Comparison of ENCODE assay signal across 17 cellular contexts in the genomic region with DNA sequence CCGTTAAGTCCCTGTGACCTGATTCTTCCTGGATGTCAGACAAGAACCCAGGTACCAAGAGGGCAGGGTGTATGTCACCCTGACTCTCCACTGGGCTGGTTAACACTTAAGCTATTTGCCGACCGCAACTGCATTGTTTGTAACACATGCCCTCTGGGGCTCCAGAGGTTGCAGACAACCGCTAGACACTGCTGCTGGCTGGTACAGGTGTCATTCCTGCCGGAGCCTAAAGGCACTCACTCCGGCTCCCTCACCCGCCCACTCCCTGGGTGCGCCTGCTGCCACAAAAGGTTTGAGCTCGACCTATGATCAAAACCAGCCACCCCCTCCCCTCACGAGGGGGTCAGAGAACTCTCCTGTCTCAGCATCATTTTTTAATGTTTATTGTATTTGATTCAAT.
A peak's percentile ranks its signal among the peaks of the same experiment; 100 is the strongest.
DNase-seq lines count a peak whose midpoint lies in the region; ATAC-seq and TF ChIP-seq lines count a peak whose summit lies in the region.
"Had no signal": no experiment of that assay in that cellular context is flagged by ENCODE, and none has a peak within 500 bp of the region (broad histone marks: within the 10 kb centered on the region; RNA-seq: fewer than 3 reads in every experiment).

No MANE protein-coding gene starts in this region.

- no peak for TF ChIP-seq CTCF in WTC11 (IDR thresholded peaks at IDR 0.05)

- H3K36me3 Mint-ChIP-seq in WTC11 = no peaks in the 10 kb centered on the region
- H3K36me3 Mint-ChIP-seq in activated CD4-positive, alpha-beta memory T cell treated with anti-CD3 and anti-CD28 coated beads, Interleukin-2, amount 10 ng/mL, durations not matched to agents 7 days and 5 days (ENCODE audit: low read depth) = no peaks in the 10 kb centered on the region

- no peak overlapping the region for H3K27ac Mint-ChIP-seq in WTC11
- H3K27ac Mint-ChIP-seq in activated CD4-positive, alpha-beta memory T cell treated with anti-CD3 and anti-CD28 coated beads, Interleukin-2, amount 10 ng/mL, durations not matched to agents 7 days and 5 days = no peak overlapping the region

- no peaks in the 10 kb centered on the region for H3K9me3 Mint-ChIP-seq in WTC11
- H3K9me3 Mint-ChIP-seq in activated CD4-positive, alpha-beta memory T cell treated with anti-CD3 and anti-CD28 coated beads, Interleukin-2, amount 10 ng/mL, durations not matched to agents 7 days and 5 days = peaks cover 5% of the 10 kb centered on the region

- H3K4me3 Mint-ChIP-seq in WTC11 = no peak overlapping the region
- H3K4me3 Mint-ChIP-seq in activated CD4-positive, alpha-beta memory T cell treated with anti-CD3 and anti-CD28 coated beads, Interleukin-2, amount 10 ng/mL, durations not matched to agents 7 days and 5 days = no peak overlapping the region

- peaks cover 35% of the 10 kb centered on the region for H3K4me1 Mint-ChIP-seq in WTC11
- no peaks in the 10 kb centered on the region for H3K4me1 Mint-ChIP-seq in activated CD4-positive, alpha-beta memory T cell treated with anti-CD3 and anti-CD28 coated beads, Interleukin-2, amount 10 ng/mL, durations not matched to agents 7 days and 5 days

- CTCF ChIA-PET in WTC11 (lab: Charles Lee) = no interaction called here
- CTCF ChIA-PET in activated CD4-positive, alpha-beta memory T cell treated with anti-CD3 and anti-CD28 coated beads, Interleukin-2, amount 10 ng/mL, durations not matched to agents 7 days and 5 days (lab: Charles Lee) = no interaction called here

- ATAC-seq in WTC11 = peak; percentile 98
- no peak for ATAC-seq in HG03095 (IDR thresholded peaks at IDR 0.05; ENCODE audit: unreplicated experiment)
- ATAC-seq: HepG2 had no signal

- DNase-seq in NCI-H748 (lab: John Stamatoyannopoulos, UW; ENCODE audit: unreplicated experiment) (peak; percentile 27), NCI-H748 treated with DMSO at 0.1 percent for 48 hours (lab: John Stamatoyannopoulos, UW) (no peak), WTC11 (ENCODE audit: low spot score) (peak; percentile 33), iPS-NIHi7 (ENCODE audit: extremely low spot score) (peak; percentile 14), renal cortical epithelial cell (ENCODE audit: low read depth) (peak; percentile 17), NCI-H510A (lab: John Stamatoyannopoulos, UW) (no peak)
- no peak for DNase-seq in activated CD4-positive, alpha-beta memory T cell treated with anti-CD3 and anti-CD28 coated beads, Interleukin-2, amount 10 ng/mL, durations not matched to agents 7 days and 5 days
- DNase-seq: Caco-2, GDM1, Karpas-422, MM.1S, NCI-H1105 treated with DMSO at 0.1 percent for 48 hours, NCI-H2029, NCI-H345, SHP77 treated with DMSO at 0.1 percent for 48 hours had no signal

- POLR2A ChIA-PET in WTC11 (lab: Charles Lee) = no interaction called here
- POLR2A ChIA-PET in activated CD4-positive, alpha-beta memory T cell treated with anti-CD3 and anti-CD28 coated beads, Interleukin-2, amount 10 ng/mL, durations not matched to agents 7 days and 5 days (lab: Charles Lee) = no interaction called here

- no peaks in the 10 kb centered on the region for H3K27me3 Mint-ChIP-seq in WTC11 (ENCODE audit: low read depth)
- H3K27me3 Mint-ChIP-seq in activated CD4-positive, alpha-beta memory T cell treated with anti-CD3 and anti-CD28 coated beads, Interleukin-2, amount 10 ng/mL, durations not matched to agents 7 days and 5 days = no peaks in the 10 kb centered on the region

TF ChIP-seq in WTC11, 78 proteins besides CTCF, POLR2A, EP300 and RAD21:
- TF ChIP-seq ATF1 (CRISPR knock-in tag; IDR thresholded peaks at IDR 0.05) (no peak), ESRRA (CRISPR knock-in tag; IDR thresholded peaks at IDR 0.05; ENCODE audit: borderline replicate concordance) (no peak), GABPB1 (CRISPR knock-in tag; IDR thresholded peaks at IDR 0.05) (no peak), FOXP1 (CRISPR knock-in tag; IDR thresholded peaks at IDR 0.05; ENCODE audit: borderline replicate concordance) (no peak), ZNF219 (CRISPR knock-in tag; IDR thresholded peaks at IDR 0.05; ENCODE audit: borderline replicate concordance) (no peak), GTF2I (CRISPR knock-in tag; conservative IDR thresholded peaks at IDR 0.05) (no peak), TEAD1 (CRISPR knock-in tag; IDR thresholded peaks at IDR 0.05) (no peak), ZNF121 (CRISPR knock-in tag; IDR thresholded peaks at IDR 0.05) (no peak), SOX15 (CRISPR knock-in tag; IDR thresholded peaks at IDR 0.05) (no peak), ZNF263 (CRISPR knock-in tag; IDR thresholded peaks at IDR 0.05; ENCODE audit: low read depth) (no peak)
- TF ChIP-seq, protein P1, sequence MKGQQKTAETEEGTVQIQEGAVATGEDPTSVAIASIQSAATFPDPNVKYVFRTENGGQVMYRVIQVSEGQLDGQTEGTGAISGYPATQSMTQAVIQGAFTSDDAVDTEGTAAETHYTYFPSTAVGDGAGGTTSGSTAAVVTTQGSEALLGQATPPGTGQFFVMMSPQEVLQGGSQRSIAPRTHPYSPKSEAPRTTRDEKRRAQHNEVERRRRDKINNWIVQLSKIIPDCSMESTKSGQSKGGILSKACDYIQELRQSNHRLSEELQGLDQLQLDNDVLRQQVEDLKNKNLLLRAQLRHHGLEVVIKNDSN (CRISPR knock-in tag; IDR thresholded peaks at IDR 0.05) = no peak
- TF ChIP-seq, protein P2, sequence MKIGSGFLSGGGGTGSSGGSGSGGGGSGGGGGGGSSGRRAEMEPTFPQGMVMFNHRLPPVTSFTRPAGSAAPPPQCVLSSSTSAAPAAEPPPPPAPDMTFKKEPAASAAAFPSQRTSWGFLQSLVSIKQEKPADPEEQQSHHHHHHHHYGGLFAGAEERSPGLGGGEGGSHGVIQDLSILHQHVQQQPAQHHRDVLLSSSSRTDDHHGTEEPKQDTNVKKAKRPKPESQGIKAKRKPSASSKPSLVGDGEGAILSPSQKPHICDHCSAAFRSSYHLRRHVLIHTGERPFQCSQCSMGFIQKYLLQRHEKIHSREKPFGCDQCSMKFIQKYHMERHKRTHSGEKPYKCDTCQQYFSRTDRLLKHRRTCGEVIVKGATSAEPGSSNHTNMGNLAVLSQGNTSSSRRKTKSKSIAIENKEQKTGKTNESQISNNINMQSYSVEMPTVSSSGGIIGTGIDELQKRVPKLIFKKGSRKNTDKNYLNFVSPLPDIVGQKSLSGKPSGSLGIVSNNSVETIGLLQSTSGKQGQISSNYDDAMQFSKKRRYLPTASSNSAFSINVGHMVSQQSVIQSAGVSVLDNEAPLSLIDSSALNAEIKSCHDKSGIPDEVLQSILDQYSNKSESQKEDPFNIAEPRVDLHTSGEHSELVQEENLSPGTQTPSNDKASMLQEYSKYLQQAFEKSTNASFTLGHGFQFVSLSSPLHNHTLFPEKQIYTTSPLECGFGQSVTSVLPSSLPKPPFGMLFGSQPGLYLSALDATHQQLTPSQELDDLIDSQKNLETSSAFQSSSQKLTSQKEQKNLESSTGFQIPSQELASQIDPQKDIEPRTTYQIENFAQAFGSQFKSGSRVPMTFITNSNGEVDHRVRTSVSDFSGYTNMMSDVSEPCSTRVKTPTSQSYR (CRISPR knock-in tag; IDR thresholded peaks at IDR 0.05) = no peak
- TF ChIP-seq, protein P3, sequence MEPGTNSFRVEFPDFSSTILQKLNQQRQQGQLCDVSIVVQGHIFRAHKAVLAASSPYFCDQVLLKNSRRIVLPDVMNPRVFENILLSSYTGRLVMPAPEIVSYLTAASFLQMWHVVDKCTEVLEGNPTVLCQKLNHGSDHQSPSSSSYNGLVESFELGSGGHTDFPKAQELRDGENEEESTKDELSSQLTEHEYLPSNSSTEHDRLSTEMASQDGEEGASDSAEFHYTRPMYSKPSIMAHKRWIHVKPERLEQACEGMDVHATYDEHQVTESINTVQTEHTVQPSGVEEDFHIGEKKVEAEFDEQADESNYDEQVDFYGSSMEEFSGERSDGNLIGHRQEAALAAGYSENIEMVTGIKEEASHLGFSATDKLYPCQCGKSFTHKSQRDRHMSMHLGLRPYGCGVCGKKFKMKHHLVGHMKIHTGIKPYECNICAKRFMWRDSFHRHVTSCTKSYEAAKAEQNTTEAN (CRISPR knock-in tag; IDR thresholded peaks at IDR 0.05) = no peak
- TF ChIP-seq, protein P4, sequence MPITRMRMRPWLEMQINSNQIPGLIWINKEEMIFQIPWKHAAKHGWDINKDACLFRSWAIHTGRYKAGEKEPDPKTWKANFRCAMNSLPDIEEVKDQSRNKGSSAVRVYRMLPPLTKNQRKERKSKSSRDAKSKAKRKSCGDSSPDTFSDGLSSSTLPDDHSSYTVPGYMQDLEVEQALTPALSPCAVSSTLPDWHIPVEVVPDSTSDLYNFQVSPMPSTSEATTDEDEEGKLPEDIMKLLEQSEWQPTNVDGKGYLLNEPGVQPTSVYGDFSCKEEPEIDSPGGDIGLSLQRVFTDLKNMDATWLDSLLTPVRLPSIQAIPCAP (CRISPR knock-in tag; IDR thresholded peaks at IDR 0.05) = no peak

Comparison
In these comparisons a context has a peak if more than half of its experiments do, and no peak if none do; other contexts are left out.
1. DNase-seq: peak in NCI-H748 (single experiment), WTC11 (single experiment), iPS-NIHi7 (single experiment) and renal cortical epithelial cell (single experiment); none in NCI-H748 treated with DMSO at 0.1 percent for 48 hours (single experiment), activated CD4-positive, alpha-beta memory T cell treated with anti-CD3 and anti-CD28 coated beads, Interleukin-2, amount 10 ng/mL, durations not matched to agents 7 days and 5 days (single experiment) and NCI-H510A (single experiment).